Comparison of ENCODE assay signal across 7 cellular contexts in the genomic region with DNA sequence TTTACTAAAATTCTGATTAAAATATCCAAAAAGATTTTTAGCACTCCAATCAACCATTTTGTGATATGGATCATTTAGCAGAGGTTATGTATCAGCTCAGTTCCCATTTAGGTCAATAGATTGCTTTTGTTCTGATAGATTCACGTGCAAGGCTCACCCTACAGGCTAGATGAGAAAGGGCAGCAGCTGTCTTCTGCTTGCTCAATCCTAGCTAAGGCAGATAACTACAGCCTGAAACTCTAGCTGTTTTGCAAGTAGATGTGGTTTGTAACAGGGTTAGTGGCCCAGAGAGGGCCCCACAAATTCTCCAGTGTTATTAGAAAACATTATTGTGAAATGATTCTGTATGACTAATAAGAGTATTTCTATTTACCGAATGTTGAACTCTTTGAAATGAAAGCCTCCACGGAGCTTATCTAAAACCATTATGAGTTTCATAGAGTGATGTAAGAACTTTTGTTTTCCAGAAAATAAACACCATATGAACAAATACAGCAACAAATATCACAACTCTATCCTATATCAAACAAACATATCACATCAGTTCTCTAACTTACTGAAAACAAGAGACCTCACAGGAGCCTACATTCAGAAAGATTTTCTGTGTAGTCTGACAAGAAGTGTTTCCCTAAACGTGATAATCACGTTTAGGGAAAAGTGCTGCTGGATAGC.
DNase-seq lines count a peak whose midpoint lies in the region; ATAC-seq and TF ChIP-seq lines count a peak whose summit lies in the region.

No MANE protein-coding gene starts in this region.

- H3K4me3 Mint-ChIP-seq in naive thymus-derived CD4-positive, alpha-beta T cell = no peak overlapping the region

- no peaks in the 10 kb centered on the region for H3K9me3 Mint-ChIP-seq in naive thymus-derived CD4-positive, alpha-beta T cell

- H3K4me2 ChIP-seq in OCI-LY1 (ENCODE audit: low read length) = no peak overlapping the region

- H3K27me3 Mint-ChIP-seq in naive thymus-derived CD4-positive, alpha-beta T cell = no peaks in the 10 kb centered on the region

- H3K4me1 ChIP-seq in OCI-LY1 (ENCODE audit: insufficient read depth, low read length, severe bottlenecking) = peaks cover 17% of the 10 kb centered on the region
- peaks cover 0 to 6% of the 10 kb centered on the region in 2 donors for H3K4me1 ChIP-seq in naive thymus-derived CD4-positive, alpha-beta T cell (ENCODE audit: control insufficient read depth in 2 of 2, insufficient read depth in 2 of 2, low read length in 2 of 2)

- H3K36me3 Mint-ChIP-seq in naive thymus-derived CD4-positive, alpha-beta T cell = no peaks in the 10 kb centered on the region

- no peaks in the 10 kb centered on the region for H3K36me3 ChIP-seq in OCI-LY1 (ENCODE audit: insufficient read depth, low read length)
- no peaks in the 10 kb centered on the region for H3K36me3 ChIP-seq in naive thymus-derived CD4-positive, alpha-beta T cell (ENCODE audit: control insufficient read depth in 2 of 3, insufficient read depth in 3 of 3, low read length in 3 of 3)

- peak overlapping the region in 1 of 9 donors; percentile 1 for H3K27ac Mint-ChIP-seq in naive thymus-derived CD4-positive, alpha-beta T cell

- no peaks in the 10 kb centered on the region for H3F3A ChIP-seq in OCI-LY1 (ENCODE audit: insufficient read depth, low read length)

- TF ChIP-seq CTCF in GM12801 (IDR thresholded peaks at IDR 0.05; ENCODE audit: extremely low read depth, insufficient read length) (peak; percentile 8), OCI-LY1 (IDR thresholded peaks at IDR 0.05; ENCODE audit: low read length) (peak; percentile 43)

- DNase-seq in dermis blood vessel endothelial cell = peak; percentile 62
- DNase-seq in naive thymus-derived CD4-positive, alpha-beta T cell = peak in 5 of 9 donors; percentile 3 to 25 (median 18)
- no peak for DNase-seq in posterior cingulate gyrus

- H3K9me2 ChIP-seq in OCI-LY1 (ENCODE audit: low read depth, low read length) = no peaks in the 10 kb centered on the region

- intact Hi-C loops in naive thymus-derived CD4-positive, alpha-beta T cell (cut with micrococcal nuclease) = loop anchor here (1.0 to 5.0 kb wide), 5 partner anchors 15 to 422 kb away; no protein-coding TSS in a partner anchor
- intact Hi-C loops in posterior cingulate gyrus (cut with DNase I) = no loop called here

- POLR2A ChIA-PET in naive thymus-derived CD4-positive, alpha-beta T cell (lab: Charles Lee) = interaction anchor here (0.6 kb wide), 1 partner anchor 239 kb away, joined by 4 read pairs; no protein-coding TSS in a partner anchor

- no peaks in the 10 kb centered on the region for H4K20me1 ChIP-seq in OCI-LY1 (ENCODE audit: insufficient read depth, low read length)

- no peaks in the 10 kb centered on the region for H3K79me2 ChIP-seq in OCI-LY1 (ENCODE audit: insufficient read depth, low read length)

- H3K9me3 ChIP-seq in OCI-LY1 (ENCODE audit: low read length) = no peaks in the 10 kb centered on the region
- H3K9me3 ChIP-seq in naive thymus-derived CD4-positive, alpha-beta T cell (ENCODE audit: control insufficient read depth in 2 of 3, low read length in 3 of 3) = no peaks in the 10 kb centered on the region

- CTCF ChIA-PET in naive thymus-derived CD4-positive, alpha-beta T cell (lab: Charles Lee) = interaction anchor here (0.7 to 2.3 kb wide), 9 partner anchors 15 to 423 kb away, joined by 3 to 7 read pairs (median 3); no protein-coding TSS in a partner anchor

- no peaks in the 10 kb centered on the region for H3K27me3 ChIP-seq in OCI-LY1 (ENCODE audit: insufficient read depth, low read length)
- no peaks in the 10 kb centered on the region for H3K27me3 ChIP-seq in naive thymus-derived CD4-positive, alpha-beta T cell (ENCODE audit: control insufficient read depth in 2 of 2, insufficient read depth in 2 of 2, low read length in 2 of 2)

- peak overlapping the region; percentile 31; the same call in 1 of the 2 replicates for H2AFZ ChIP-seq in OCI-LY1 (ENCODE audit: low read length)

- peaks cover 0 to 14% (median 6%) of the 10 kb centered on the region in 7 donors for H3K4me1 Mint-ChIP-seq in naive thymus-derived CD4-positive, alpha-beta T cell

- no peak overlapping the region for H3K4me3 ChIP-seq in OCI-LY1 (ENCODE audit: low read depth, low read length, poor library complexity, severe bottlenecking)
- no peak overlapping the region for H3K4me3 ChIP-seq in naive thymus-derived CD4-positive, alpha-beta T cell (ENCODE audit: low read length)

- no peak overlapping the region for H3K9ac ChIP-seq in OCI-LY1 (ENCODE audit: low read length)

- H3K27ac ChIP-seq in OCI-LY1 (ENCODE audit: low read depth, low read length, poor library complexity, severe bottlenecking) = no peak overlapping the region
- no peak overlapping the region for H3K27ac ChIP-seq in naive thymus-derived CD4-positive, alpha-beta T cell (ENCODE audit: low read depth, low read length)

- ATAC-seq in GM19438 (IDR thresholded peaks at IDR 0.05; ENCODE audit: low read depth, unreplicated experiment) (peak; percentile 99), HG03342 (IDR thresholded peaks at IDR 0.05; ENCODE audit: unreplicated experiment) (peak; percentile 100)
- ATAC-seq in naive thymus-derived CD4-positive, alpha-beta T cell = peak; percentile 79

Comparison
In these comparisons a context has a peak if more than half of its experiments do, and no peak if none do; other contexts are left out.
1. DNase-seq: peak in dermis blood vessel endothelial cell (single experiment) and naive thymus-derived CD4-positive, alpha-beta T cell (5 of 9); none in posterior cingulate gyrus (0 of 10).
2. Peak in every context shown above with its lines, with median percentiles within 50 percentile points of each other: ATAC-seq.